In the genomic region with DNA sequence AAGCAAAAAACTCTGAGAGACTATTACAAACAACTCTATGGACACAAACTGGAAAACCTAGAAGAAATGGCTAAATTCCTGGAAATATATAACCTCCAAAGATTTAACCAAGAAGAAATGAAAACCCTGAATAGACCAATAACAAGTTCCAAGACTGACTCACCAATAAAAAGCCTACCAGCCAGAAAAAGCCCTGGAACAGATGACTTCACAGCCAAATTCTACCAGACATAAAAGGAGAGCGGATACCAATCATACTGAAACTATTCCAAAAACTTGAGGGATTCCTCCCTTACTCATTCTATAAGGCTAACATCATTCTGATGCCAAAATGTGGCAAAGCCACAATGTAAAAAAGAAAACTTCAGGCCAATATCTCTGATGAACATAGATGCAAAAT, we compare ENCODE assay signal across 1 cellular context. TPM values are rescaled to one million over a fixed set of nuclear protein-coding genes. Genes with fewer than 3 reads are reported as not detected.
"Had no signal": no experiment of that assay in that cellular context is flagged by ENCODE, and none has a peak within 500 bp of the region (broad histone marks: within the 10 kb centered on the region; RNA-seq: fewer than 3 reads in every experiment).

No MANE protein-coding gene starts in this region.

RNA-seq across cellular contexts. Expression of a gene that starts 18.8 kb away (rescaled TPM):
- polyA plus RNA-seq: immature natural killer cell had no signal
